12 cellular contexts compared by ENCODE assay signal in genomic region chr5:154220625-154221024, GRCh38. TPM values are rescaled to one million over a fixed set of nuclear protein-coding genes. Genes with fewer than 3 reads are reported as not detected.
DNase-seq lines count a peak whose midpoint lies in the region; ATAC-seq and TF ChIP-seq lines count a peak whose summit lies in the region.
"Had no signal": no experiment of that assay in that cellular context is flagged by ENCODE, and none has a peak within 500 bp of the region (broad histone marks: within the 10 kb centered on the region; RNA-seq: fewer than 3 reads in every experiment).

No MANE protein-coding gene starts in this region.

- no peak overlapping the region for H2AFZ ChIP-seq in hepatocyte

- DNase-seq in activated CD4-positive, alpha-beta T cell treated with anti-CD3 and anti-CD28 coated beads, Interleukin-2, amount 10 ng/mL, durations not matched to agents 24 days and 14 days = no peak
- DNase-seq in activated CD4-positive, alpha-beta T cell treated with anti-CD3 and anti-CD28 coated beads for 36 hours = no peak
- no peak for DNase-seq in activated T-helper 1 cell treated with anti-CD3 and anti-CD28 coated beads, Interleukin-12 subunit alpha, Interleukin-12 subunit beta, Interleukin-2, Interleukin-4 antibody, amounts not matched to agents 30 ng/mL and 10 ng/mL and 1 ng/mL, durations not matched to agents 14 hours and 24 hours and 36 hours (ENCODE audit: low spot score)
- peak in 1 of 2 donors; percentile 18 for DNase-seq in foreskin keratinocyte
- no peak for DNase-seq in tibial artery
- no peak for DNase-seq in hepatocyte (ENCODE audit: low spot score)
- DNase-seq in Right ventricle myocardium superior = no peak
- DNase-seq: heart right ventricle; naive B cell; stimulated activated CD4-positive, alpha-beta T cell treated with anti-CD3 and anti-CD28 coated beads, Interleukin-1b, Interleukin-23, amount 100 ng/mL, for 48 hours had no signal

- CTCF ChIA-PET in activated CD4-positive, alpha-beta T cell treated with anti-CD3 and anti-CD28 coated beads for 36 hours (lab: Charles Lee) = interaction anchor here (1.2 kb wide), 2 partner anchors 22 to 23 kb away, joined by 3 to 4 read pairs; no protein-coding TSS in a partner anchor

- POLR2A ChIA-PET in activated CD4-positive, alpha-beta T cell treated with anti-CD3 and anti-CD28 coated beads for 36 hours (lab: Charles Lee) = interaction anchor here (0.5 kb wide), 1 partner anchor 706 kb away, joined by 3 read pairs; no protein-coding TSS in a partner anchor

- H3K4me1 ChIP-seq in foreskin keratinocyte (peaks cover 28% of the 10 kb centered on the region), tibial artery (peaks cover 0 to 31% (median 18%) of the 10 kb centered on the region in 4 donors), hepatocyte (ENCODE audit: insufficient read depth) (peaks cover 9% of the 10 kb centered on the region)
- H3K4me1 ChIP-seq: body of pancreas had no signal

- H3K4me1 Mint-ChIP-seq in activated CD4-positive, alpha-beta T cell treated with anti-CD3 and anti-CD28 coated beads, Interleukin-2, amount 10 ng/mL, durations not matched to agents 24 days and 14 days = peaks cover 56% of the 10 kb centered on the region
- H3K4me1 Mint-ChIP-seq in activated CD4-positive, alpha-beta T cell treated with anti-CD3 and anti-CD28 coated beads for 36 hours = peaks cover 56% of the 10 kb centered on the region
- H3K4me1 Mint-ChIP-seq in activated T-helper 1 cell treated with anti-CD3 and anti-CD28 coated beads, Interleukin-12 subunit alpha, Interleukin-12 subunit beta, Interleukin-2, Interleukin-4 antibody, amounts not matched to agents 30 ng/mL and 10 ng/mL and 1 ng/mL, durations not matched to agents 14 hours and 24 hours and 36 hours (ENCODE audit: low read depth) = peaks cover 71% of the 10 kb centered on the region

- H3K36me3 ChIP-seq in tibial artery (no peaks in the 10 kb centered on the region), hepatocyte (replicated peaks; ENCODE audit: insufficient read depth, low read depth) (no peaks in the 10 kb centered on the region)

- H3K27ac ChIP-seq in foreskin keratinocyte (no peak overlapping the region), tibial artery (peak overlapping the region; percentile 60 to 63), hepatocyte (no peak overlapping the region)
- H3K27ac ChIP-seq: body of pancreas had no signal

- H3K9me3 ChIP-seq in tibial artery (no peaks in the 10 kb centered on the region), hepatocyte (ENCODE audit: low read depth) (no peaks in the 10 kb centered on the region)
- H3K9me3 ChIP-seq: body of pancreas, heart right ventricle had no signal

- no peaks in the 10 kb centered on the region for H3K27me3 Mint-ChIP-seq in activated CD4-positive, alpha-beta T cell treated with anti-CD3 and anti-CD28 coated beads, Interleukin-2, amount 10 ng/mL, durations not matched to agents 24 days and 14 days
- H3K27me3 Mint-ChIP-seq in activated CD4-positive, alpha-beta T cell treated with anti-CD3 and anti-CD28 coated beads for 36 hours = no peaks in the 10 kb centered on the region
- H3K27me3 Mint-ChIP-seq in activated T-helper 1 cell treated with anti-CD3 and anti-CD28 coated beads, Interleukin-12 subunit alpha, Interleukin-12 subunit beta, Interleukin-2, Interleukin-4 antibody, amounts not matched to agents 30 ng/mL and 10 ng/mL and 1 ng/mL, durations not matched to agents 14 hours and 24 hours and 36 hours (ENCODE audit: insufficient read depth) = no peaks in the 10 kb centered on the region
- H3K27me3 Mint-ChIP-seq: naive B cell had no signal

- TF ChIP-seq CTCF in foreskin keratinocyte (conservative IDR thresholded peaks at IDR 0.05) = no peak
- no peak for TF ChIP-seq CTCF in tibial artery (IDR thresholded peaks at IDR 0.05)
- no peak for TF ChIP-seq CTCF in hepatocyte (IDR thresholded peaks at IDR 0.05; ENCODE audit: poor library complexity)

- H3K27me3 ChIP-seq in foreskin keratinocyte (no peaks in the 10 kb centered on the region), tibial artery (no peaks in the 10 kb centered on the region), hepatocyte (no peaks in the 10 kb centered on the region)
- H3K27me3 ChIP-seq: body of pancreas, heart right ventricle had no signal

- H4K20me1 ChIP-seq in hepatocyte (ENCODE audit: insufficient read depth, poor library complexity, severe bottlenecking) = no peaks in the 10 kb centered on the region

- no peak overlapping the region for H3K4me3 Mint-ChIP-seq in activated CD4-positive, alpha-beta T cell treated with anti-CD3 and anti-CD28 coated beads, Interleukin-2, amount 10 ng/mL, durations not matched to agents 24 days and 14 days
- H3K4me3 Mint-ChIP-seq in activated CD4-positive, alpha-beta T cell treated with anti-CD3 and anti-CD28 coated beads for 36 hours = no peak overlapping the region
- H3K4me3 Mint-ChIP-seq in activated T-helper 1 cell treated with anti-CD3 and anti-CD28 coated beads, Interleukin-12 subunit alpha, Interleukin-12 subunit beta, Interleukin-2, Interleukin-4 antibody, amounts not matched to agents 30 ng/mL and 10 ng/mL and 1 ng/mL, durations not matched to agents 14 hours and 24 hours and 36 hours = no peak overlapping the region

- H3K79me2 ChIP-seq in hepatocyte = no peaks in the 10 kb centered on the region

- no peak for ATAC-seq in activated CD4-positive, alpha-beta T cell treated with anti-CD3 and anti-CD28 coated beads for 36 hours
- ATAC-seq in foreskin keratinocyte (peak; percentile 19), GM21717 (IDR thresholded peaks at IDR 0.05; ENCODE audit: unreplicated experiment) (no peak), Right ventricle myocardium superior (ENCODE audit: poor library complexity) (no peak)
- ATAC-seq: body of pancreas had no signal

- H3K4me2 ChIP-seq in hepatocyte = no peak overlapping the region

- peaks cover 48% of the 10 kb centered on the region for H3K36me3 Mint-ChIP-seq in activated CD4-positive, alpha-beta T cell treated with anti-CD3 and anti-CD28 coated beads, Interleukin-2, amount 10 ng/mL, durations not matched to agents 24 days and 14 days (ENCODE audit: low read depth)
- H3K36me3 Mint-ChIP-seq in activated CD4-positive, alpha-beta T cell treated with anti-CD3 and anti-CD28 coated beads for 36 hours (ENCODE audit: low read depth) = peaks cover 29% of the 10 kb centered on the region
- peaks cover 36% of the 10 kb centered on the region for H3K36me3 Mint-ChIP-seq in activated T-helper 1 cell treated with anti-CD3 and anti-CD28 coated beads, Interleukin-12 subunit alpha, Interleukin-12 subunit beta, Interleukin-2, Interleukin-4 antibody, amounts not matched to agents 30 ng/mL and 10 ng/mL and 1 ng/mL, durations not matched to agents 14 hours and 24 hours and 36 hours (ENCODE audit: low read depth)

- intact Hi-C loops in activated CD4-positive, alpha-beta T cell treated with anti-CD3 and anti-CD28 coated beads, Interleukin-2, amount 10 ng/mL, durations not matched to agents 24 days and 14 days (cut with micrococcal nuclease) = no loop called here
- intact Hi-C loops in activated CD4-positive, alpha-beta T cell treated with anti-CD3 and anti-CD28 coated beads for 36 hours (cut with DNase I, micrococcal nuclease) = no loop called here
- intact Hi-C loops in activated T-helper 1 cell treated with anti-CD3 and anti-CD28 coated beads, Interleukin-12 subunit alpha, Interleukin-12 subunit beta, Interleukin-2, Interleukin-4 antibody, amounts not matched to agents 30 ng/mL and 10 ng/mL and 1 ng/mL, durations not matched to agents 14 hours and 24 hours and 36 hours (cut with micrococcal nuclease) = loop anchor here (1.0 kb wide), 2 partner anchors 22 to 30 kb away; partner anchors contain the start of gene GALNT10
- intact Hi-C loops in tibial artery (cut with DNase I; ENCODE audit: low total_unique reads) = no loop called here
- intact Hi-C loops in Right ventricle myocardium superior (cut with DNase I) = no loop called here

- H3K4me3 ChIP-seq in tibial artery (no peak overlapping the region), hepatocyte (no peak overlapping the region)
- H3K4me3 ChIP-seq: body of pancreas, heart right ventricle had no signal

- H3K9me3 Mint-ChIP-seq in activated CD4-positive, alpha-beta T cell treated with anti-CD3 and anti-CD28 coated beads, Interleukin-2, amount 10 ng/mL, durations not matched to agents 24 days and 14 days = peaks cover 2% of the 10 kb centered on the region
- no peaks in the 10 kb centered on the region for H3K9me3 Mint-ChIP-seq in activated CD4-positive, alpha-beta T cell treated with anti-CD3 and anti-CD28 coated beads for 36 hours (ENCODE audit: low read depth)
- H3K9me3 Mint-ChIP-seq in activated T-helper 1 cell treated with anti-CD3 and anti-CD28 coated beads, Interleukin-12 subunit alpha, Interleukin-12 subunit beta, Interleukin-2, Interleukin-4 antibody, amounts not matched to agents 30 ng/mL and 10 ng/mL and 1 ng/mL, durations not matched to agents 14 hours and 24 hours and 36 hours = peaks cover 2% of the 10 kb centered on the region

- peak overlapping the region; percentile 86 for H3K27ac Mint-ChIP-seq in activated CD4-positive, alpha-beta T cell treated with anti-CD3 and anti-CD28 coated beads, Interleukin-2, amount 10 ng/mL, durations not matched to agents 24 days and 14 days
- no peak overlapping the region for H3K27ac Mint-ChIP-seq in activated CD4-positive, alpha-beta T cell treated with anti-CD3 and anti-CD28 coated beads for 36 hours
- H3K27ac Mint-ChIP-seq in activated T-helper 1 cell treated with anti-CD3 and anti-CD28 coated beads, Interleukin-12 subunit alpha, Interleukin-12 subunit beta, Interleukin-2, Interleukin-4 antibody, amounts not matched to agents 30 ng/mL and 10 ng/mL and 1 ng/mL, durations not matched to agents 14 hours and 24 hours and 36 hours = peak overlapping the region; percentile 95

- H3K9me2 ChIP-seq in hepatocyte (replicated peaks; ENCODE audit: insufficient read depth) = no peaks in the 10 kb centered on the region

RNA-seq across cellular contexts. Expression of gene GALNT10, which starts 30.1 kb away (rescaled TPM):
- total RNA-seq in activated CD4-positive, alpha-beta T cell treated with anti-CD3 and anti-CD28 coated beads, Interleukin-2, amount 10 ng/mL, durations not matched to agents 24 days and 14 days = 42.7 and 50.7 TPM in 2 replicates
- total RNA-seq in activated CD4-positive, alpha-beta T cell treated with anti-CD3 and anti-CD28 coated beads for 36 hours = 10 to 100 TPM; 29.9 to 49.1 TPM
- total RNA-seq in activated T-helper 1 cell treated with anti-CD3 and anti-CD28 coated beads, Interleukin-12 subunit alpha, Interleukin-12 subunit beta, Interleukin-2, Interleukin-4 antibody, amounts not matched to agents 30 ng/mL and 10 ng/mL and 1 ng/mL, durations not matched to agents 14 hours and 24 hours and 36 hours = 51.1 and 55.6 TPM in 2 replicates
- total RNA-seq in foreskin keratinocyte (23.5 and 23.8 TPM in 2 replicates), hepatocyte (41.3 and 45.9 TPM in 2 replicates), Right ventricle myocardium superior (12.3 TPM)
- polyA plus RNA-seq in foreskin keratinocyte (8.0 and 8.5 TPM in 2 replicates), hepatocyte (42.9 and 43.0 TPM in 2 replicates)

Comparison
In these comparisons a context has a peak if more than half of its experiments do, and no peak if none do; other contexts are left out.
1. H3K27ac ChIP-seq: peak in tibial artery (2 of 2); none in foreskin keratinocyte (single experiment) and hepatocyte (single experiment).